In the genomic region with DNA sequence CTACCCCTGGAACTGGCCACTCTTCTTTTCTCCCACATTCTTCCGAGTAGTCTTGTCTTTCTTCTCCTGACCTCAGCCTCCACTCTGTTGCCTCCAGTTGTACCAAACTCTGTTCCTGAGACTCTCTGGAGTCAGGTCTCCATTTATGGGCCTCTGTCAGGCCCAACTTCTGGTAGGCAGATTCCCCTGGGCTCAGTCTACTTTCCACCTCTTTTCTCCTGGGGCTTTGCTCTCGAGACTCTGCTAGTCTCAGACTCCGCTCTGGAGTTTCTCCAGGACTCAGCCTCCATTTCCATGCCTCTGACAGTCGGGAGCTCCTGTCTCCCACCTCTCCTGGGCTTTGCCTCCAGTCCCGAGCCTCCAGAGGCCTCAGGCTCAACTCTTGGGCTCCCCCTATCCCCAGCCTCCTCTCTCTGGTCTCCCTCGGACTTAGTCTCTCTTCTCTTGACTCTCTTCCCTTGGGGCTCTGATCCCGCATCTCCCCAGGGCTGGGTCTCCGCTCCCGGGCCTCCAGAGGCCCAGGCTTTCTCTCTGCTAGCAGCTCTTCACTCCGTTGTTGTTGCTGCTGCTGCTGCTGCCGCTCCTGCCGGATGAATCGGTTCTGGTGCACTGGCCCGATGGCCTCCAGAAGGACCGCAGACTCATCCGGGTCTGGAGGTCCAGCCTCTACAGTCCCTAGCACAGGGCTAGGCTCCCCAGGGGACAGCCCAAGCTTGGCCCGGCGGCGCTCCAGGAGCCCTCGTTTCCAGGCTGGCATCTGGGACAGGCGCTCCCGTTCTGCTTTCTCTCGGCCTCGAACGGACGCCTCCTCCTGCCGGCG, we compare ENCODE assay signal across 8 cellular contexts. TPM values are rescaled to one million over a fixed set of nuclear protein-coding genes. Genes with fewer than 3 reads are reported as not detected.
DNase-seq lines count a peak whose midpoint lies in the region; ATAC-seq and TF ChIP-seq lines count a peak whose summit lies in the region.

No MANE protein-coding gene starts in this region.

- no peaks in the 10 kb centered on the region for H3K9me2 ChIP-seq in PC-9 (ENCODE audit: insufficient read depth)

- TF ChIP-seq CTCF in GM12875 (IDR thresholded peaks at IDR 0.05; ENCODE audit: borderline replicate concordance, insufficient read depth, low read depth, low read length) (peak; percentile 46; the same call in 1 of the 2 replicates), PC-9 (conservative IDR thresholded peaks at IDR 0.05) (no peak), colonic mucosa (IDR thresholded peaks at IDR 0.05) (no peak)

- POLR2A ChIA-PET in PC-9 (lab: Charles Lee; ENCODE audit: unreplicated experiment): no interaction called here
- POLR2A ChIA-PET in naive thymus-derived CD4-positive, alpha-beta T cell (lab: Charles Lee): interaction anchor here (0.6 to 15.7 kb wide), 6 partner anchors 10 to 133 kb away, joined by 3 to 499 read pairs (median 5); partner anchors contain the start of genes DHX16, MDC1 and TUBB

- peak overlapping the region; percentile 67 to 92 for H3K9ac ChIP-seq in colonic mucosa (ENCODE audit: low read depth in 2 of 2, low read length in 2 of 2)

- peaks cover 47% of the 10 kb centered on the region for H3F3A ChIP-seq in PC-9 (ENCODE audit: insufficient read depth, low read depth)

- H3K4me2 ChIP-seq in PC-9: peak overlapping the region; percentile 93

- H3K36me3 Mint-ChIP-seq in naive thymus-derived CD4-positive, alpha-beta T cell: peaks cover 17 to 62% (median 19%) of the 10 kb centered on the region in 5 donors

- peaks cover 64% of the 10 kb centered on the region for H3K79me2 ChIP-seq in PC-9 (ENCODE audit: low read depth)

- H3K4me1 Mint-ChIP-seq in naive thymus-derived CD4-positive, alpha-beta T cell: peaks cover 42 to 54% (median 46%) of the 10 kb centered on the region in 7 donors

- H3K27me3 ChIP-seq in PC-9 (ENCODE audit: insufficient read depth, low read depth) (no peaks in the 10 kb centered on the region), colonic mucosa (no peaks in the 10 kb centered on the region)
- no peaks in the 10 kb centered on the region for H3K27me3 ChIP-seq in naive thymus-derived CD4-positive, alpha-beta T cell (ENCODE audit: control insufficient read depth in 2 of 2, insufficient read depth in 2 of 2, low read length in 2 of 2)

- DNase-seq in PC-9 (no peak), colonic mucosa (no peak), H4 (ENCODE audit: low spot score) (no peak), NCI-H2107 (lab: John Stamatoyannopoulos, UW) (no peak)
- DNase-seq in naive thymus-derived CD4-positive, alpha-beta T cell: peak in 2 of 9 donors; percentile 16 to 44

- no peak for ATAC-seq in naive thymus-derived CD4-positive, alpha-beta T cell
- ATAC-seq in GM19455 (IDR thresholded peaks at IDR 0.05; ENCODE audit: unreplicated experiment) (no peak), GM18858 (IDR thresholded peaks at IDR 0.05; ENCODE audit: unreplicated experiment) (no peak)

- H3K27ac ChIP-seq in PC-9 (peak overlapping the region; percentile 43), colonic mucosa (peak overlapping the region; percentile 84)
- peak overlapping the region; percentile 95 for H3K27ac ChIP-seq in naive thymus-derived CD4-positive, alpha-beta T cell (ENCODE audit: low read depth, low read length)

- H3K4me1 ChIP-seq in PC-9 (replicated peaks; ENCODE audit: insufficient read depth): peaks cover 62% of the 10 kb centered on the region
- H3K4me1 ChIP-seq in colonic mucosa: peaks cover 13% of the 10 kb centered on the region
- peaks cover 21 to 22% of the 10 kb centered on the region in 2 donors for H3K4me1 ChIP-seq in naive thymus-derived CD4-positive, alpha-beta T cell (ENCODE audit: control insufficient read depth in 2 of 2, insufficient read depth in 2 of 2, low read length in 2 of 2)

- peaks cover 0 to 5% (median 0%) of the 10 kb centered on the region in 11 donors for H3K9me3 Mint-ChIP-seq in naive thymus-derived CD4-positive, alpha-beta T cell

- H3K4me3 Mint-ChIP-seq in naive thymus-derived CD4-positive, alpha-beta T cell: peak overlapping the region; percentile 90 to 100 (median 97)

- H3K9me3 ChIP-seq in PC-9 (ENCODE audit: insufficient read depth, low read depth): no peaks in the 10 kb centered on the region
- no peaks in the 10 kb centered on the region for H3K9me3 ChIP-seq in colonic mucosa
- H3K9me3 ChIP-seq in naive thymus-derived CD4-positive, alpha-beta T cell (ENCODE audit: control insufficient read depth in 2 of 3, low read length in 3 of 3): no peaks in the 10 kb centered on the region

- CTCF ChIA-PET in PC-9 (lab: Charles Lee): interaction anchor here (0.7 kb wide), 2 partner anchors 35 to 327 kb away, joined by 3 to 5 read pairs; no protein-coding TSS in a partner anchor
- CTCF ChIA-PET in naive thymus-derived CD4-positive, alpha-beta T cell (lab: Charles Lee): interaction anchor here (1.3 to 8.9 kb wide), 3 partner anchors 35 to 46 kb away, joined by 3 to 304 read pairs (median 4); partner anchors contain the start of genes MDC1 and TUBB

- no peaks in the 10 kb centered on the region for H3K27me3 Mint-ChIP-seq in naive thymus-derived CD4-positive, alpha-beta T cell

- no peak overlapping the region for H2AFZ ChIP-seq in PC-9

- H3K36me3 ChIP-seq in PC-9 (ENCODE audit: low read depth) (no peaks in the 10 kb centered on the region), colonic mucosa (no peaks in the 10 kb centered on the region)
- H3K36me3 ChIP-seq in naive thymus-derived CD4-positive, alpha-beta T cell (ENCODE audit: control insufficient read depth in 2 of 3, insufficient read depth in 3 of 3, low read length in 3 of 3): peaks cover 0 to 36% (median 1%) of the 10 kb centered on the region in 3 experiments

- BruUV-seq in PC-9 (replicated peaks; lab: Mats Ljungman, UMichigan): TSS peak; percentile 40

- intact Hi-C loops in PC-9 (cut with micrococcal nuclease; ENCODE audit: unreplicated experiment) (no loop called here), colonic mucosa (cut with DNase I) (no loop called here)
- intact Hi-C loops in naive thymus-derived CD4-positive, alpha-beta T cell (cut with micrococcal nuclease): no loop called here

- H3K4me3 ChIP-seq in GM12875 (ENCODE audit: low read depth, low read length): peak overlapping the region; percentile 76
- H3K4me3 ChIP-seq in PC-9: peak overlapping the region; percentile 98
- peak overlapping the region; percentile 53 for H3K4me3 ChIP-seq in colonic mucosa
- peak overlapping the region; percentile 98 for H3K4me3 ChIP-seq in naive thymus-derived CD4-positive, alpha-beta T cell (ENCODE audit: low read length)

- peak overlapping the region; percentile 90 to 99 (median 98) for H3K27ac Mint-ChIP-seq in naive thymus-derived CD4-positive, alpha-beta T cell

- no peaks in the 10 kb centered on the region for H4K20me1 ChIP-seq in PC-9 (ENCODE audit: insufficient read depth)

RNA-seq across cellular contexts. Expression of gene PPP1R18, which starts 1.1 kb away (rescaled TPM):
- 56.2 and 68.6 TPM in 2 replicates for total RNA-seq in PC-9 (2021)
- 10 to 100 TPM in 1 of 2 donors, 1 to 10 TPM in 1; 8.3 to 22.8 TPM for total RNA-seq in colonic mucosa
- total RNA-seq in naive thymus-derived CD4-positive, alpha-beta T cell: 100 to 1,000 TPM in 2 of 5 experiments, 10 to 100 TPM in 3; 60.9 to 262 (median 95.3) TPM
- polyA plus RNA-seq in naive thymus-derived CD4-positive, alpha-beta T cell: 10 to 100 TPM; 70.3 to 90.5 TPM
- total RNA-seq in H4 (2014; rRNA removed; shearing (Covaris generic)): 49.9 and 50.9 TPM in 2 replicates

RNA-seq across cellular contexts. Expression of gene NRM, which starts 5.4 kb away (rescaled TPM):
- total RNA-seq in PC-9 (2021) (25.8 and 38.3 TPM in 2 replicates), colonic mucosa (10 to 100 TPM in 1 of 2 donors, 1 to 10 TPM in 1; 7.4 to 19.2 TPM)
- 10 to 100 TPM in 1 of 5 experiments, 1 to 10 TPM in 4; 2.3 to 29.4 (median 3.1) TPM for total RNA-seq in naive thymus-derived CD4-positive, alpha-beta T cell
- polyA plus RNA-seq in naive thymus-derived CD4-positive, alpha-beta T cell: 1 to 10 TPM; 7.2 to 7.6 TPM
- total RNA-seq in H4 (2014; rRNA removed; shearing (Covaris generic)): 15.0 and 20.1 TPM in 2 replicates

RNA-seq across cellular contexts. Expression of gene DHX16, which starts 12.6 kb away (rescaled TPM):
- total RNA-seq in PC-9 (2021) (42.1 and 43.5 TPM in 2 replicates), colonic mucosa (10 to 100 TPM; 25.9 to 35.1 TPM)
- 10 to 100 TPM; 25.9 to 51.5 (median 46.7) TPM for total RNA-seq in naive thymus-derived CD4-positive, alpha-beta T cell
- polyA plus RNA-seq in naive thymus-derived CD4-positive, alpha-beta T cell: 10 to 100 TPM; 14.9 to 38.3 TPM
- total RNA-seq in H4 (2014; rRNA removed; shearing (Covaris generic)): 29.9 and 32.6 TPM in 2 replicates

RNA-seq across cellular contexts. Expression of gene MDC1, which starts 31.7 kb away (rescaled TPM):
- 72.9 and 81.6 TPM in 2 replicates for total RNA-seq in PC-9 (2021)
- total RNA-seq in colonic mucosa: 10 to 100 TPM; 14.0 to 59.0 TPM
- total RNA-seq in naive thymus-derived CD4-positive, alpha-beta T cell: 10 to 100 TPM; 40.3 to 78.9 (median 62.0) TPM
- polyA plus RNA-seq in naive thymus-derived CD4-positive, alpha-beta T cell: 10 to 100 TPM in 1 of 2 donors, 1 to 10 TPM in 1; 4.5 to 11.0 TPM
- total RNA-seq in H4 (2014; rRNA removed; shearing (Covaris generic)): 7.8 and 8.7 TPM in 2 replicates

RNA-seq across cellular contexts. Expression of gene TUBB, which starts 34.8 kb away (rescaled TPM):
- total RNA-seq in PC-9 (2021) (697 and 901 TPM in 2 replicates), colonic mucosa (100 to 1,000 TPM; 213 to 605 TPM)
- 100 to 1,000 TPM in 4 of 5 experiments, 10 to 100 TPM in 1; 86.7 to 930 (median 242) TPM for total RNA-seq in naive thymus-derived CD4-positive, alpha-beta T cell
- polyA plus RNA-seq in naive thymus-derived CD4-positive, alpha-beta T cell: 100 to 1,000 TPM; 107 to 151 TPM
- total RNA-seq in H4 (2014; rRNA removed; shearing (Covaris generic)): 1,333 and 1,508 TPM in 2 replicates

Comparison
In these comparisons a context has a peak if more than half of its experiments do, and no peak if none do; other contexts are left out.
1. H3K27ac ChIP-seq: peak in every context shown above with its lines; median percentile 95 in naive thymus-derived CD4-positive, alpha-beta T cell; 84 in colonic mucosa; 43 in PC-9.